Comparison of ENCODE assay signal across 14 cellular contexts in genomic region chr5:160727296-160727997, GRCh38.
DNase-seq lines count a peak whose midpoint lies in the region; ATAC-seq and TF ChIP-seq lines count a peak whose summit lies in the region.
"Had no signal": no experiment of that assay in that cellular context is flagged by ENCODE, and none has a peak within 500 bp of the region (broad histone marks: within the 10 kb centered on the region; RNA-seq: fewer than 3 reads in every experiment).

No MANE protein-coding gene starts in this region.

- no peaks in the 10 kb centered on the region for H3K36me3 ChIP-seq in mucosa of descending colon (ENCODE audit: low read depth)
- no peaks in the 10 kb centered on the region for H3K36me3 ChIP-seq in brain microvascular endothelial cell (replicated peaks)

- ATAC-seq in mucosa of descending colon, result peak; percentile 30
- ATAC-seq in HG03342 (IDR thresholded peaks at IDR 0.05; ENCODE audit: unreplicated experiment), result no peak
- ATAC-seq: A549; CD8-positive, alpha-beta T cell; HCT116 had no signal

- H3K27ac ChIP-seq in brain microvascular endothelial cell, result no peak overlapping the region
- H3K27ac ChIP-seq: A549 had no signal

- H3K4me1 ChIP-seq in mucosa of descending colon (ENCODE audit: low read depth), result no peaks in the 10 kb centered on the region
- H3K4me1 ChIP-seq: A549 had no signal

- H3K27me3 ChIP-seq in brain microvascular endothelial cell (replicated peaks), result no peaks in the 10 kb centered on the region

- in situ Hi-C loops in brain microvascular endothelial cell (cut with HindIII; ENCODE audit: low pct_ligation_motif_present, low sequenced_read_pairs), result no loop called here

- H3K4me3 ChIP-seq in iPS-18c (ENCODE audit: insufficient read depth, low read depth, low read length) (peak overlapping the region; percentile 30; the same call in 1 of the 2 replicates), mucosa of descending colon (no peak overlapping the region), brain microvascular endothelial cell (ENCODE audit: low read depth, low read length) (no peak overlapping the region)
- H3K4me3 ChIP-seq: A549 had no signal

- intact Hi-C loops in mucosa of descending colon (cut with DNase I, micrococcal nuclease), result no loop called here

- TF ChIP-seq CTCF in mucosa of descending colon (IDR thresholded peaks at IDR 0.05) (no peak), brain microvascular endothelial cell (IDR thresholded peaks at IDR 0.05; ENCODE audit: low read depth, low read length, missing control alignments) (no peak)

- peak; percentile 58 for DNase-seq in LoVo (ENCODE audit: low spot score)
- no peak for DNase-seq in mucosa of descending colon
- no peak for DNase-seq in GOT3 (lab: John Stamatoyannopoulos, UW)
- no peak for DNase-seq in brain microvascular endothelial cell
- DNase-seq: CD8-positive, alpha-beta T cell; COR-L47; DMS153; DMS79 treated with DMSO at 0.1 percent for 48 hours; EL; GDM1 had no signal

- H3K9me3 ChIP-seq in iPS-18c (ENCODE audit: control insufficient read depth, insufficient read depth, low read length) (no peaks in the 10 kb centered on the region), mucosa of descending colon (no peaks in the 10 kb centered on the region)
- H3K9me3 ChIP-seq: A549 had no signal
